In the genomic region with DNA sequence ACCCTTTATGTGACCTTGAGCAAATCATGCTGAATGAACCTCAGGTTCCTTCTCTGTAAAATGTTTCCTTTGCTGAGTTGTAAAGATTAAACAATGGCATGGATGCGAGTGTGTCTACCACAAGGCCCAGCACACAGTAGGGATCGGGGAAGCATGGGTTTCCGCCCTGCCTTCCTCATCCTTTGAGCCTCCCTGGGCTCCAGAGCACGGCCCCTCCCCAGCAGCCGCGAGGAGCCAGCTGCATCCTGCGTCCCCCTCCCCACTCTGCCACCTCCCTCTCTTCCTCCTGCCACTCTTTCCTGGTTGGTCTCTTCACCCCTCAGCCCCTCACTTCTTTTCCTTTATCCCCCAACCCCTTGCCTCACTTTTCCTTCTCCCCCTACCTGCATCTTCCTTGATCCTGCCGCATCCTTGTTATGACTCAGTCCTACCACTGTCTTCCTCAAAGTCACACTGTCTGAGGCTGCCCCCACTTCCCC, we compare ENCODE assay signal across 16 cellular contexts. TPM values are rescaled to one million over a fixed set of nuclear protein-coding genes. Genes with fewer than 3 reads are reported as not detected.
A peak's percentile ranks its signal among the peaks of the same experiment; 100 is the strongest.
DNase-seq lines count a peak whose midpoint lies in the region; ATAC-seq and TF ChIP-seq lines count a peak whose summit lies in the region.
"Had no signal": no experiment of that assay in that cellular context is flagged by ENCODE, and none has a peak within 500 bp of the region (broad histone marks: within the 10 kb centered on the region; RNA-seq: fewer than 3 reads in every experiment).

No MANE protein-coding gene starts in this region.

- H3K27ac Mint-ChIP-seq in activated T-helper 2 cell treated with anti-CD3 and anti-CD28 coated beads, Interferon-gamma antibody, Interleukin-2, Interleukin-4, amounts not matched to agents 10 μg/mL and 5 μg/mL and 100 μg/mL, durations not matched to agents 14 hours and 24 hours and 36 hours = no peak overlapping the region
- H3K27ac Mint-ChIP-seq in naive thymus-derived CD8-positive, alpha-beta T cell = peak overlapping the region in 5 of 10 donors; percentile 2 to 67 (median 37)

- H4K20me1 ChIP-seq in BLaER1 (peaks cover 30% of the 10 kb centered on the region), DND-41 (ENCODE audit: insufficient read depth, low read length) (peaks cover 18% of the 10 kb centered on the region)

- H3K4me2 ChIP-seq in BLaER1 (peak overlapping the region; percentile 99), DND-41 (ENCODE audit: insufficient read depth, low read length) (peak overlapping the region; percentile 86; the same call in 1 of the 2 replicates)

- H3K4me1 ChIP-seq in BLaER1 (peaks cover 45% of the 10 kb centered on the region), DND-41 (ENCODE audit: insufficient read depth, low read length) (peaks cover 43% of the 10 kb centered on the region)

- peak overlapping the region; percentile 66 for H3K4me3 Mint-ChIP-seq in activated T-helper 2 cell treated with anti-CD3 and anti-CD28 coated beads, Interferon-gamma antibody, Interleukin-2, Interleukin-4, amounts not matched to agents 10 μg/mL and 5 μg/mL and 100 μg/mL, durations not matched to agents 14 hours and 24 hours and 36 hours (ENCODE audit: low read depth)
- peak overlapping the region in 8 of 10 donors; percentile 9 to 86 (median 54) for H3K4me3 Mint-ChIP-seq in naive thymus-derived CD8-positive, alpha-beta T cell

- H3K9ac ChIP-seq in BLaER1 = peak overlapping the region; percentile 95
- H3K9ac ChIP-seq in DND-41 (ENCODE audit: low read depth, low read length) = no peak overlapping the region

- H3K36me3 Mint-ChIP-seq in activated T-helper 2 cell treated with anti-CD3 and anti-CD28 coated beads, Interferon-gamma antibody, Interleukin-2, Interleukin-4, amounts not matched to agents 10 μg/mL and 5 μg/mL and 100 μg/mL, durations not matched to agents 14 hours and 24 hours and 36 hours (ENCODE audit: low read depth) = peaks cover 15% of the 10 kb centered on the region
- peaks cover 0 to 7% (median 0%) of the 10 kb centered on the region in 3 donors for H3K36me3 Mint-ChIP-seq in naive thymus-derived CD8-positive, alpha-beta T cell

- H3K27me3 ChIP-seq in BLaER1 (no peaks in the 10 kb centered on the region), DND-41 (ENCODE audit: insufficient read depth, low read length, poor library complexity) (no peaks in the 10 kb centered on the region)
- H3K27me3 ChIP-seq: breast epithelium, gastrocnemius medialis, testis had no signal

- intact Hi-C loops in activated T-helper 2 cell treated with anti-CD3 and anti-CD28 coated beads, Interferon-gamma antibody, Interleukin-2, Interleukin-4, amounts not matched to agents 10 μg/mL and 5 μg/mL and 100 μg/mL, durations not matched to agents 14 hours and 24 hours and 36 hours (cut with micrococcal nuclease) = no loop called here

- no peaks in the 10 kb centered on the region for H3K27me3 Mint-ChIP-seq in activated T-helper 2 cell treated with anti-CD3 and anti-CD28 coated beads, Interferon-gamma antibody, Interleukin-2, Interleukin-4, amounts not matched to agents 10 μg/mL and 5 μg/mL and 100 μg/mL, durations not matched to agents 14 hours and 24 hours and 36 hours (ENCODE audit: low read depth)
- H3K27me3 Mint-ChIP-seq in naive thymus-derived CD8-positive, alpha-beta T cell = no peaks in the 10 kb centered on the region

- no peak overlapping the region for H2AFZ ChIP-seq in DND-41 (ENCODE audit: low read depth, low read length)

- H3K27ac ChIP-seq in BLaER1 (peak overlapping the region; percentile 97), DND-41 (ENCODE audit: low read length) (no peak overlapping the region; the same call in 1 of the 2 replicates)
- H3K27ac ChIP-seq: C4-2B had no signal

- H3K9me3 ChIP-seq in BLaER1 = no peaks in the 10 kb centered on the region
- no peaks in the 10 kb centered on the region for H3K9me3 ChIP-seq in DND-41 (ENCODE audit: insufficient read depth, low read length, severe bottlenecking)
- H3K9me3 ChIP-seq: breast epithelium, gastrocnemius medialis, testis had no signal

- H3K36me3 ChIP-seq in BLaER1 = peaks cover 49% of the 10 kb centered on the region
- H3K36me3 ChIP-seq in DND-41 (ENCODE audit: insufficient read depth, low read length) = peaks cover 58% of the 10 kb centered on the region
- H3K36me3 ChIP-seq: breast epithelium had no signal

- no peak for TF ChIP-seq CTCF in DND-41 (IDR thresholded peaks at IDR 0.05; ENCODE audit: borderline replicate concordance, extremely low read depth, low read length, poor library complexity, severe bottlenecking)

- H3K4me1 Mint-ChIP-seq in activated T-helper 2 cell treated with anti-CD3 and anti-CD28 coated beads, Interferon-gamma antibody, Interleukin-2, Interleukin-4, amounts not matched to agents 10 μg/mL and 5 μg/mL and 100 μg/mL, durations not matched to agents 14 hours and 24 hours and 36 hours (ENCODE audit: low read depth) = peaks cover 15% of the 10 kb centered on the region
- H3K4me1 Mint-ChIP-seq in naive thymus-derived CD8-positive, alpha-beta T cell = peaks cover 22 to 34% (median 28%) of the 10 kb centered on the region in 4 donors

- H3K79me2 ChIP-seq in DND-41 (ENCODE audit: insufficient read depth, low read length) = peaks cover 31% of the 10 kb centered on the region

- DNase-seq in DND-41 (no peak), mucosa of gallbladder (ENCODE audit: low spot score) (no peak), NCI-H1694 (lab: John Stamatoyannopoulos, UW) (no peak), cerebellar cortex (ENCODE audit: low spot score) (no peak)
- no peak for DNase-seq in activated T-helper 2 cell treated with anti-CD3 and anti-CD28 coated beads, Interferon-gamma antibody, Interleukin-2, Interleukin-4, amounts not matched to agents 10 μg/mL and 5 μg/mL and 100 μg/mL, durations not matched to agents 14 hours and 24 hours and 36 hours (ENCODE audit: low spot score)
- no peak for DNase-seq in naive thymus-derived CD8-positive, alpha-beta T cell
- DNase-seq: activated gamma-delta T cell treated with Interleukin-2 at 50 U/mL for 16 hours, gastrocnemius medialis, midbrain, NCI-H2081 treated with DMSO at 0.1 percent for 48 hours, NCI-H748 treated with DMSO at 0.1 percent for 48 hours, testis had no signal

- H3K9me3 Mint-ChIP-seq in activated T-helper 2 cell treated with anti-CD3 and anti-CD28 coated beads, Interferon-gamma antibody, Interleukin-2, Interleukin-4, amounts not matched to agents 10 μg/mL and 5 μg/mL and 100 μg/mL, durations not matched to agents 14 hours and 24 hours and 36 hours = no peaks in the 10 kb centered on the region
- H3K9me3 Mint-ChIP-seq in naive thymus-derived CD8-positive, alpha-beta T cell = no peaks in the 10 kb centered on the region

- POLR2A ChIA-PET in naive thymus-derived CD8-positive, alpha-beta T cell (lab: Charles Lee) = interaction anchor here (1.2 to 2.0 kb wide), 2 partner anchors 15 to 21 kb away, joined by 3 to 7 read pairs; no protein-coding TSS in a partner anchor

- peak overlapping the region; percentile 95 for H3K4me3 ChIP-seq in BLaER1
- peak overlapping the region in 1 of 2 experiments; percentile 4; a peak in 1 of 4 replicates for H3K4me3 ChIP-seq in DND-41 (ENCODE audit: low read depth in 1 of 2, low read length in 2 of 2)
- H3K4me3 ChIP-seq: breast epithelium, gastrocnemius medialis, GM12878 had no signal

- no peak for ATAC-seq in DND-41 (ENCODE audit: insufficient read depth, low read depth)
- no peak for ATAC-seq in naive thymus-derived CD8-positive, alpha-beta T cell
- ATAC-seq: gastrocnemius medialis, GM12878 had no signal

RNA-seq across cellular contexts. Expression of a gene that starts 3.0 kb away (rescaled TPM):
- total RNA-seq in activated T-helper 2 cell treated with anti-CD3 and anti-CD28 coated beads, Interferon-gamma antibody, Interleukin-2, Interleukin-4, amounts not matched to agents 10 μg/mL and 5 μg/mL and 100 μg/mL, durations not matched to agents 14 hours and 24 hours and 36 hours = 34.4 and 34.6 TPM in 2 replicates
- total RNA-seq in naive thymus-derived CD8-positive, alpha-beta T cell = 10 to 100 TPM; 13.1 to 16.8 TPM
- under 1 TPM; 0.06 to 0.29 (median 0.16) TPM for polyA plus RNA-seq in naive thymus-derived CD8-positive, alpha-beta T cell
- 27.7 TPM for total RNA-seq in mucosa of gallbladder

RNA-seq across cellular contexts. Expression of a gene that starts 22.5 kb away (rescaled TPM):
- total RNA-seq in activated T-helper 2 cell treated with anti-CD3 and anti-CD28 coated beads, Interferon-gamma antibody, Interleukin-2, Interleukin-4, amounts not matched to agents 10 μg/mL and 5 μg/mL and 100 μg/mL, durations not matched to agents 14 hours and 24 hours and 36 hours = 14.2 and 17.4 TPM in 2 replicates
- 10 to 100 TPM; 18.6 to 20.8 TPM for total RNA-seq in naive thymus-derived CD8-positive, alpha-beta T cell
- polyA plus RNA-seq in naive thymus-derived CD8-positive, alpha-beta T cell = 10 to 100 TPM; 15.2 to 16.0 (median 15.5) TPM
- 34.4 TPM for total RNA-seq in mucosa of gallbladder

RNA-seq across cellular contexts. Expression of a gene that starts 30.0 kb away (rescaled TPM):
- 0.21 and 0.30 TPM in 2 replicates for total RNA-seq in activated T-helper 2 cell treated with anti-CD3 and anti-CD28 coated beads, Interferon-gamma antibody, Interleukin-2, Interleukin-4, amounts not matched to agents 10 μg/mL and 5 μg/mL and 100 μg/mL, durations not matched to agents 14 hours and 24 hours and 36 hours
- total RNA-seq in naive thymus-derived CD8-positive, alpha-beta T cell = 1 to 10 TPM; 1.0 to 1.3 TPM
- polyA plus RNA-seq in naive thymus-derived CD8-positive, alpha-beta T cell = under 1 TPM in 1 of 3 donors, not detected in 2; 0.14 TPM
- total RNA-seq in mucosa of gallbladder = 11.0 TPM

RNA-seq across cellular contexts. Expression of a gene that starts 31.2 kb away (rescaled TPM):
- total RNA-seq in activated T-helper 2 cell treated with anti-CD3 and anti-CD28 coated beads, Interferon-gamma antibody, Interleukin-2, Interleukin-4, amounts not matched to agents 10 μg/mL and 5 μg/mL and 100 μg/mL, durations not matched to agents 14 hours and 24 hours and 36 hours = 28.9 TPM in 2 replicates
- 10 to 100 TPM; 39.5 to 44.3 TPM for total RNA-seq in naive thymus-derived CD8-positive, alpha-beta T cell
- polyA plus RNA-seq in naive thymus-derived CD8-positive, alpha-beta T cell = 1 to 10 TPM in 1 of 3 donors, under 1 TPM in 2; 0.35 to 2.0 (median 0.77) TPM
- total RNA-seq in mucosa of gallbladder = 17.6 TPM

RNA-seq across cellular contexts. Expression of a gene that starts 32.5 kb away (rescaled TPM):
- total RNA-seq in activated T-helper 2 cell treated with anti-CD3 and anti-CD28 coated beads, Interferon-gamma antibody, Interleukin-2, Interleukin-4, amounts not matched to agents 10 μg/mL and 5 μg/mL and 100 μg/mL, durations not matched to agents 14 hours and 24 hours and 36 hours = 26.8 and 27.1 TPM in 2 replicates
- total RNA-seq in naive thymus-derived CD8-positive, alpha-beta T cell = 10 to 100 TPM; 24.2 to 24.6 TPM
- 10 to 100 TPM; 33.9 to 38.8 (median 34.7) TPM for polyA plus RNA-seq in naive thymus-derived CD8-positive, alpha-beta T cell
- 37.8 TPM for total RNA-seq in mucosa of gallbladder
